In the genomic region with DNA sequence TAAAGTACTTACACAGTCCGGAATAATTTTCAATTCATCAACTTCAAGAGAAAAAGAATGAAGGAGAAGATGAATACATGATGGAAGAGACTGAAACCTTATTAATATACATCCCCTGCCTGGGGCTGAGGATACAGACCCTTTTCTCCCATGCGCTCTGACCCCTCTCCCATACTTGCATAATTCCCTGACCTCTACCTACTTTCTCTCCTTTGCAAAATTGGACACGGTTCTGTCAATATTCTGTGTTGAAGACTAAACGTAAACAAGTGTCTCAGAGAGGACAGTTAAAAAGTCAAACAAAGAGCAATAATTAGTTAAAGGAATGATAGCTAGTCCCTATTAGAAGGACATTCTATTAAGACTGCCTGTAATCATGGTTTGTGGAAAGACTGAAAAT, we compare ENCODE assay signal across 25 cellular contexts.
"Had no signal": no experiment of that assay in that cellular context is flagged by ENCODE, and none has a peak within 500 bp of the region (broad histone marks: within the 10 kb centered on the region; RNA-seq: fewer than 3 reads in every experiment).

No MANE protein-coding gene starts in this region.

- H3K27me3 ChIP-seq: Peyer's patch, SJCRH30 had no signal

- H3K9ac ChIP-seq: KMS-11, SK-N-SH had no signal

- H3K9me3 Mint-ChIP-seq: activated CD4-positive, alpha-beta T cell treated with anti-CD3 and anti-CD28 coated beads, Interleukin-2, amount 10 ng/mL, durations not matched to agents 24 days and 14 days; activated naive CD4-positive, alpha-beta T cell treated with anti-CD3 and anti-CD28 coated beads, Interleukin-2, amount 10 ng/mL, durations not matched to agents 7 days and 5 days; activated naive CD8-positive, alpha-beta T cell treated with anti-CD3 and anti-CD28 coated beads for 36 hours; activated T-helper 17 cell treated with anti-CD3 and anti-CD28 coated beads, Interleukin-2, amount 50 U/mL, for 72 hours; T-helper 1 cell treated with Interleukin-12 subunit alpha and Interleukin-12 subunit beta and Interleukin-4 antibody, amounts not matched to agents 30 μg/mL and 1 μg/mL, for 36 hours had no signal

- DNase-seq: activated CD4-positive, alpha-beta T cell treated with anti-CD3 and anti-CD28 coated beads for 1 hour; activated CD4-positive, alpha-beta T cell treated with anti-CD3 and anti-CD28 coated beads, Interleukin-2, amount 10 ng/mL, durations not matched to agents 24 days and 14 days; activated CD4-positive, alpha-beta T cell treated with anti-CD3 and anti-CD28 coated beads, Interleukin-2, amount 50 U/mL, for 48 hours; activated CD8-positive, alpha-beta memory T cell treated with anti-CD3 and anti-CD28 coated beads, Interleukin-2, amount 10 ng/mL, durations not matched to agents 7 days and 5 days; activated gamma-delta T cell treated with Interleukin-2 at 50 U/mL for 16 hours; activated naive CD4-positive, alpha-beta T cell treated with anti-CD3 and anti-CD28 coated beads, Interleukin-2, amount 10 ng/mL, durations not matched to agents 7 days and 5 days; activated naive CD8-positive, alpha-beta T cell treated with anti-CD3 and anti-CD28 coated beads for 36 hours; activated T-cell treated with anti-CD3 and anti-CD28 coated beads, Interleukin-2, amount 50 U/mL, for 48 hours; NCI-H1092; NCI-H1417; NCI-H1694; NCI-H2029; NCI-H2107; NCI-H2171 treated with DMSO at 0.1 percent for 48 hours; NCI-H226; NCI-H526; NCI-H774; Peyer's patch; Right ventricle myocardium superior; SJCRH30; SK-N-SH had no signal

- H3K27ac ChIP-seq: KMS-11, Peyer's patch, RWPE1, SJCRH30 had no signal

- H3K27ac Mint-ChIP-seq: activated CD4-positive, alpha-beta T cell treated with anti-CD3 and anti-CD28 coated beads, Interleukin-2, amount 10 ng/mL, durations not matched to agents 24 days and 14 days; activated CD8-positive, alpha-beta memory T cell treated with anti-CD3 and anti-CD28 coated beads, Interleukin-2, amount 10 ng/mL, durations not matched to agents 7 days and 5 days; activated naive CD4-positive, alpha-beta T cell treated with anti-CD3 and anti-CD28 coated beads, Interleukin-2, amount 10 ng/mL, durations not matched to agents 7 days and 5 days; activated naive CD8-positive, alpha-beta T cell treated with anti-CD3 and anti-CD28 coated beads for 36 hours; activated T-helper 17 cell treated with anti-CD3 and anti-CD28 coated beads, Interleukin-2, amount 50 U/mL, for 72 hours; T-helper 1 cell treated with Interleukin-12 subunit alpha and Interleukin-12 subunit beta and Interleukin-4 antibody, amounts not matched to agents 30 μg/mL and 1 μg/mL, for 36 hours had no signal

- H3K4me3 ChIP-seq: Peyer's patch, SJCRH30 had no signal

- H3K27me3 Mint-ChIP-seq: activated CD4-positive, alpha-beta T cell treated with anti-CD3 and anti-CD28 coated beads, Interleukin-2, amount 10 ng/mL, durations not matched to agents 24 days and 14 days; activated CD8-positive, alpha-beta memory T cell treated with anti-CD3 and anti-CD28 coated beads, Interleukin-2, amount 10 ng/mL, durations not matched to agents 7 days and 5 days; activated naive CD4-positive, alpha-beta T cell treated with anti-CD3 and anti-CD28 coated beads, Interleukin-2, amount 10 ng/mL, durations not matched to agents 7 days and 5 days; activated naive CD8-positive, alpha-beta T cell treated with anti-CD3 and anti-CD28 coated beads for 36 hours; activated T-helper 17 cell treated with anti-CD3 and anti-CD28 coated beads, Interleukin-2, amount 50 U/mL, for 72 hours had no signal

- H3K9me2 ChIP-seq: SK-N-SH had no signal

- H3K9me3 ChIP-seq: Peyer's patch, SJCRH30, SK-N-SH had no signal

- H3K4me1 ChIP-seq: SJCRH30 had no signal

- H3K4me2 ChIP-seq: KMS-11, SK-N-SH had no signal

- H3K4me3 Mint-ChIP-seq: activated CD4-positive, alpha-beta T cell treated with anti-CD3 and anti-CD28 coated beads, Interleukin-2, amount 10 ng/mL, durations not matched to agents 24 days and 14 days; activated CD8-positive, alpha-beta memory T cell treated with anti-CD3 and anti-CD28 coated beads, Interleukin-2, amount 10 ng/mL, durations not matched to agents 7 days and 5 days; activated naive CD4-positive, alpha-beta T cell treated with anti-CD3 and anti-CD28 coated beads, Interleukin-2, amount 10 ng/mL, durations not matched to agents 7 days and 5 days; activated naive CD8-positive, alpha-beta T cell treated with anti-CD3 and anti-CD28 coated beads for 36 hours; activated T-helper 17 cell treated with anti-CD3 and anti-CD28 coated beads, Interleukin-2, amount 50 U/mL, for 72 hours; T-helper 1 cell treated with Interleukin-12 subunit alpha and Interleukin-12 subunit beta and Interleukin-4 antibody, amounts not matched to agents 30 μg/mL and 1 μg/mL, for 36 hours had no signal

- H3K36me3 ChIP-seq: Peyer's patch, SJCRH30 had no signal

- ATAC-seq: activated CD8-positive, alpha-beta memory T cell treated with anti-CD3 and anti-CD28 coated beads, Interleukin-2, amount 10 ng/mL, durations not matched to agents 7 days and 5 days; activated T-helper 17 cell treated with anti-CD3 and anti-CD28 coated beads, Interleukin-2, amount 50 U/mL, for 72 hours had no signal
